Comparison of ENCODE assay signal across 16 cellular contexts in genomic region chr17:10349403-10349802, GRCh38. TPM values are rescaled to one million over a fixed set of nuclear protein-coding genes. Genes with fewer than 3 reads are reported as not detected.
DNase-seq lines count a peak whose midpoint lies in the region; ATAC-seq and TF ChIP-seq lines count a peak whose summit lies in the region.
"Had no signal": no experiment of that assay in that cellular context is flagged by ENCODE, and none has a peak within 500 bp of the region (broad histone marks: within the 10 kb centered on the region; RNA-seq: fewer than 3 reads in every experiment).

No MANE protein-coding gene starts in this region.

- H3K27me3 ChIP-seq in esophagus squamous epithelium, result no peaks in the 10 kb centered on the region
- H3K27me3 ChIP-seq: right atrium auricular region, tibial nerve had no signal

- no peaks in the 10 kb centered on the region for H3K9me3 ChIP-seq in esophagus squamous epithelium
- H3K9me3 ChIP-seq: right atrium auricular region, tibial nerve had no signal

- no peak for TF ChIP-seq POLR2A in esophagus squamous epithelium (IDR thresholded peaks at IDR 0.05)

- DNase-seq in CD1c-positive myeloid dendritic cell (ENCODE audit: extremely low spot score) (peak; percentile 39), GM20000 (ENCODE audit: low spot score) (peak; percentile 30), RPMI7951 (ENCODE audit: low read depth) (peak; percentile 5), iPS DF 19.7 (ENCODE audit: low read depth, low spot score) (peak; percentile 23), GF-D8 (lab: John Stamatoyannopoulos, UW) (no peak), omental fat pad (ENCODE audit: low spot score) (no peak), HK-2 (ENCODE audit: unreplicated experiment) (no peak), esophagus squamous epithelium (lab: John Stamatoyannopoulos, UW) (no peak)
- DNase-seq: activated CD8-positive, alpha-beta memory T cell treated with anti-CD3 and anti-CD28 coated beads, Interleukin-2, amount 50 U/mL, for 4 hours; amygdala; CD4-positive, alpha-beta memory T cell; effector memory CD8-positive, alpha-beta T cell; NCI-H2081; PC-3 had no signal

- H3K27ac ChIP-seq in esophagus squamous epithelium, result no peak overlapping the region
- H3K27ac ChIP-seq: right atrium auricular region, tibial nerve had no signal

- TF ChIP-seq CTCF in GM20000 (IDR thresholded peaks at IDR 0.05; ENCODE audit: extremely low read depth, missing control alignments) (no peak), omental fat pad (IDR thresholded peaks at IDR 0.05) (no peak), esophagus squamous epithelium (IDR thresholded peaks at IDR 0.05) (peak in 1 of 6 experiments; percentile 31)

- intact Hi-C loops in esophagus squamous epithelium (cut with DNase I), result no loop called here

- no peaks in the 10 kb centered on the region for H3K4me1 ChIP-seq in esophagus squamous epithelium
- H3K4me1 ChIP-seq: right atrium auricular region, tibial nerve had no signal

- no peak for ATAC-seq in omental fat pad (ENCODE audit: low FRiP score)
- ATAC-seq: effector memory CD8-positive, alpha-beta T cell; PC-3 had no signal

- H3K36me3 ChIP-seq in esophagus squamous epithelium, result no peaks in the 10 kb centered on the region
- H3K36me3 ChIP-seq: right atrium auricular region, tibial nerve had no signal

- H3K4me3 ChIP-seq in esophagus squamous epithelium, result no peak overlapping the region
- H3K4me3 ChIP-seq: right atrium auricular region, tibial nerve had no signal

- WGBS in esophagus squamous epithelium, 2 donors, result 90 to 93% methylated on average over 1 of the region's 1 CpG

RNA-seq across cellular contexts. Expression of gene MYH13, which starts 23.4 kb away (rescaled TPM):
- total RNA-seq in RPMI7951 (2014; rRNA removed; shearing (Covaris generic)), result under 0.01 TPM in 1 of 2 replicates, not detected in the other
- total RNA-seq in omental fat pad (not detected), esophagus squamous epithelium (under 1 TPM in 1 of 4 donors, not detected in 3; 0.18 TPM)
- total RNA-seq: CD4-positive, alpha-beta memory T cell; PC-3; right atrium auricular region; tibial nerve had no signal

Comparison
In these comparisons a context has a peak if more than half of its experiments do, and no peak if none do; other contexts are left out.
1. DNase-seq: peak in CD1c-positive myeloid dendritic cell (single experiment), GM20000 (single experiment), RPMI7951 (single experiment) and iPS DF 19.7 (single experiment); none in GF-D8 (single experiment), omental fat pad (single experiment), HK-2 (single experiment) and esophagus squamous epithelium (single experiment).